In genomic region chr1:200075522-200075921, GRCh38 we compare ENCODE assay signal across 15 cellular contexts. TPM values are rescaled to one million over a fixed set of nuclear protein-coding genes. Genes with fewer than 3 reads are reported as not detected.
A peak's percentile ranks its signal among the peaks of the same experiment; 100 is the strongest.
DNase-seq lines count a peak whose midpoint lies in the region; ATAC-seq, FAIRE-seq and TF ChIP-seq lines count a peak whose summit lies in the region.
"Had no signal": no experiment of that assay in that cellular context is flagged by ENCODE, and none has a peak within 500 bp of the region (broad histone marks: within the 10 kb centered on the region; RNA-seq: fewer than 3 reads in every experiment).

No MANE protein-coding gene starts in this region.

- H3K4me2 ChIP-seq in GM23338, result peak overlapping the region; percentile 59
- H3K4me2 ChIP-seq: BLaER1 treated with 17β-estradiol and CSF1 and Interleukin-3, amounts not matched to agents 10 nM and 100 nM had no signal

- H3K9me3 ChIP-seq in mesodermal cell (ENCODE audit: control insufficient read depth, low read length), result no peaks in the 10 kb centered on the region
- H3K9me3 ChIP-seq: BLaER1 treated with 17β-estradiol and CSF1 and Interleukin-3, amounts not matched to agents 10 nM and 100 nM had no signal

- peak; percentile 47 for DNase-seq in GM23338 (ENCODE audit: low spot score)
- peak; percentile 59 for DNase-seq in NCI-H2227 (lab: John Stamatoyannopoulos, UW; ENCODE audit: unreplicated experiment)
- DNase-seq in dermis blood vessel endothelial cell, result peak; percentile 61
- no peak for DNase-seq in activated naive CD4-positive, alpha-beta T cell treated with anti-CD3 and anti-CD28 coated beads, Interleukin-2, amount 50 U/mL, for 16 hours
- DNase-seq in NCI-H1694 treated with DMSO at 0.1 percent for 48 hours (lab: John Stamatoyannopoulos, UW), result no peak
- DNase-seq in GM12892 (ENCODE audit: insufficient read length), result no peak
- DNase-seq: KG1; stimulated activated CD4-positive, alpha-beta T cell treated with anti-CD3 and anti-CD28 coated beads, Interleukin-4, amount 100 ng/mL, for 1 hour had no signal

- no peaks in the 10 kb centered on the region for H3K9me3 Mint-ChIP-seq in GM23338
- H3K9me3 Mint-ChIP-seq: naive B cell; stimulated activated effector memory CD8-positive, alpha-beta T cell treated with anti-CD3 and anti-CD28 coated beads, Interleukin-12 subunit alpha, Interleukin-12 subunit beta, amount 100 ng/mL, for 72 hours; T-helper 1 cell treated with Interleukin-12 subunit alpha and Interleukin-12 subunit beta and Interleukin-4 antibody, amounts not matched to agents 30 μg/mL and 1 μg/mL, for 36 hours had no signal

- no peak for TF ChIP-seq POLR2A in GM12892 (IDR thresholded peaks at IDR 0.05; ENCODE audit: low read depth, low read length)

- no peak overlapping the region for H2AFZ ChIP-seq in GM23338

- 52 to 84% methylated on average over 3 of the region's 8 CpGs for WGBS in mesodermal cell (ENCODE audit: insufficient coverage in 2 of 2), 2 experiments

- TF ChIP-seq CTCF in GM23338 (conservative IDR thresholded peaks at IDR 0.05; ENCODE audit: low read depth in 2 of 2), result no peak

- peak; percentile 64 for ATAC-seq in GM23338
- ATAC-seq in GM18858 (IDR thresholded peaks at IDR 0.05; ENCODE audit: unreplicated experiment), result no peak
- ATAC-seq: foreskin keratinocyte; stimulated activated effector memory CD8-positive, alpha-beta T cell treated with anti-CD3 and anti-CD28 coated beads, Interleukin-12 subunit alpha, Interleukin-12 subunit beta, amount 100 ng/mL, for 72 hours had no signal

- H3K79me2 ChIP-seq in GM23338 (replicated peaks; ENCODE audit: insufficient read depth), result no peaks in the 10 kb centered on the region; the same call in 1 of the 2 replicates

- no peak for FAIRE-seq in GM12892 (lab: Jason Lieb, UNC)

- peaks cover 27% of the 10 kb centered on the region for H3K4me1 Mint-ChIP-seq in GM23338
- H3K4me1 Mint-ChIP-seq: stimulated activated effector memory CD8-positive, alpha-beta T cell treated with anti-CD3 and anti-CD28 coated beads, Interleukin-12 subunit alpha, Interleukin-12 subunit beta, amount 100 ng/mL, for 72 hours had no signal

- H3K4me3 ChIP-seq in GM23338 (peak overlapping the region; percentile 15), mesodermal cell (ENCODE audit: extremely low read depth, insufficient read depth, low read length, poor library complexity, severe bottlenecking) (no peak overlapping the region)
- H3K4me3 ChIP-seq: BLaER1 treated with 17β-estradiol and CSF1 and Interleukin-3, amounts not matched to agents 10 nM and 100 nM had no signal

- no peaks in the 10 kb centered on the region for H3K36me3 ChIP-seq in GM23338 (ENCODE audit: insufficient read depth)
- no peaks in the 10 kb centered on the region for H3K36me3 ChIP-seq in mesodermal cell (ENCODE audit: control insufficient read depth, insufficient read depth, low read length)
- H3K36me3 ChIP-seq: BLaER1 treated with 17β-estradiol and CSF1 and Interleukin-3, amounts not matched to agents 10 nM and 100 nM had no signal

- no peaks in the 10 kb centered on the region for H3K27me3 ChIP-seq in GM23338 (ENCODE audit: insufficient read depth)
- H3K27me3 ChIP-seq: BLaER1 treated with 17β-estradiol and CSF1 and Interleukin-3, amounts not matched to agents 10 nM and 100 nM had no signal

- no peak overlapping the region for H3K27ac Mint-ChIP-seq in GM23338
- H3K27ac Mint-ChIP-seq: stimulated activated effector memory CD8-positive, alpha-beta T cell treated with anti-CD3 and anti-CD28 coated beads, Interleukin-12 subunit alpha, Interleukin-12 subunit beta, amount 100 ng/mL, for 72 hours; T-helper 1 cell treated with Interleukin-12 subunit alpha and Interleukin-12 subunit beta and Interleukin-4 antibody, amounts not matched to agents 30 μg/mL and 1 μg/mL, for 36 hours had no signal

- no peaks in the 10 kb centered on the region for H3F3A ChIP-seq in GM23338 (replicated peaks; ENCODE audit: low read depth)

- H3K9me2 ChIP-seq in GM23338 (ENCODE audit: insufficient read depth), result no peaks in the 10 kb centered on the region

- no peak overlapping the region for H3K4me3 Mint-ChIP-seq in GM23338
- H3K4me3 Mint-ChIP-seq: naive B cell; stimulated activated effector memory CD8-positive, alpha-beta T cell treated with anti-CD3 and anti-CD28 coated beads, Interleukin-12 subunit alpha, Interleukin-12 subunit beta, amount 100 ng/mL, for 72 hours; T-helper 1 cell treated with Interleukin-12 subunit alpha and Interleukin-12 subunit beta and Interleukin-4 antibody, amounts not matched to agents 30 μg/mL and 1 μg/mL, for 36 hours had no signal

- no peaks in the 10 kb centered on the region; the same call in 1 of the 2 replicates for H4K20me1 ChIP-seq in GM23338 (replicated peaks; ENCODE audit: insufficient read depth)
- H4K20me1 ChIP-seq: BLaER1 treated with 17β-estradiol and CSF1 and Interleukin-3, amounts not matched to agents 10 nM and 100 nM had no signal

- H3K27me3 Mint-ChIP-seq in GM23338 (ENCODE audit: insufficient read depth, low read depth, poor library complexity), result peaks cover 3% of the 10 kb centered on the region

- H3K27ac ChIP-seq in GM23338 (ENCODE audit: low read depth) (peak overlapping the region; percentile 30), mesodermal cell (ENCODE audit: low read depth, low read length, severe bottlenecking) (peak overlapping the region; percentile 65)
- H3K27ac ChIP-seq: BLaER1 treated with 17β-estradiol and CSF1 and Interleukin-3, amounts not matched to agents 10 nM and 100 nM; foreskin keratinocyte had no signal

- H3K36me3 Mint-ChIP-seq in GM23338 (ENCODE audit: low read depth), result no peaks in the 10 kb centered on the region
- H3K36me3 Mint-ChIP-seq: naive B cell; stimulated activated effector memory CD8-positive, alpha-beta T cell treated with anti-CD3 and anti-CD28 coated beads, Interleukin-12 subunit alpha, Interleukin-12 subunit beta, amount 100 ng/mL, for 72 hours had no signal

- H3K4me1 ChIP-seq in GM23338 (ENCODE audit: insufficient read depth) (peaks cover 19% of the 10 kb centered on the region), mesodermal cell (ENCODE audit: control insufficient read depth, insufficient read depth, low read length, poor library complexity, severe bottlenecking) (peaks cover 7% of the 10 kb centered on the region)

TF ChIP-seq in GM23338, 12 proteins besides CTCF, POLR2A, EP300 and RAD21:
- TF ChIP-seq REST (IDR thresholded peaks at IDR 0.05; ENCODE audit: unreplicated experiment), result no peak
- no peak for TF ChIP-seq JUNB (IDR thresholded peaks at IDR 0.05; ENCODE audit: unreplicated experiment)
- no peak for TF ChIP-seq EZH2 (IDR thresholded peaks at IDR 0.05; ENCODE audit: low read depth, unreplicated experiment)
- TF ChIP-seq STAT1 (IDR thresholded peaks at IDR 0.05; ENCODE audit: unreplicated experiment), result no peak
- no peak for TF ChIP-seq ZNF331 (CRISPR knock-in tag; IDR thresholded peaks at IDR 0.05; ENCODE audit: low read depth)
- TF ChIP-seq POLR2AphosphoS5 (IDR thresholded peaks at IDR 0.05; ENCODE audit: low read depth), result no peak

RNA-seq across cellular contexts. Expression of gene NR5A2, which starts 48.0 kb away (rescaled TPM):
- 8.8 and 13.1 TPM in 2 replicates for total RNA-seq in GM23338 (2014; rRNA removed; shearing (Covaris generic))
- polyA plus RNA-seq in GM23338 (2016; fragmentation: Nextera tagmentation; extraction: Ambion mirVana), result 4.4 and 4.5 TPM in 2 replicates
- total RNA-seq in dermis blood vessel endothelial cell, result 7.9 and 16.0 TPM in 2 replicates
- polyA plus RNA-seq in mesodermal cell (2013, experiment 1 of 2), result 1.4 TPM
- polyA plus RNA-seq in mesodermal cell (2013, experiment 2 of 2), result 1.5 TPM
- 0.38 TPM for polyA plus RNA-seq in GM12892 (2012; ENCODE audit: missing spikeins)
- polyA plus RNA-seq: foreskin keratinocyte had no signal

Comparison
In these comparisons a context has a peak if more than half of its experiments do, and no peak if none do; other contexts are left out.
1. DNase-seq: peak in GM23338 (single experiment), NCI-H2227 (single experiment) and dermis blood vessel endothelial cell (single experiment); none in activated naive CD4-positive, alpha-beta T cell treated with anti-CD3 and anti-CD28 coated beads, Interleukin-2, amount 50 U/mL, for 16 hours (single experiment), NCI-H1694 treated with DMSO at 0.1 percent for 48 hours (single experiment) and GM12892 (single experiment).